Comparison of ENCODE assay signal across 7 cellular contexts in the genomic region with DNA sequence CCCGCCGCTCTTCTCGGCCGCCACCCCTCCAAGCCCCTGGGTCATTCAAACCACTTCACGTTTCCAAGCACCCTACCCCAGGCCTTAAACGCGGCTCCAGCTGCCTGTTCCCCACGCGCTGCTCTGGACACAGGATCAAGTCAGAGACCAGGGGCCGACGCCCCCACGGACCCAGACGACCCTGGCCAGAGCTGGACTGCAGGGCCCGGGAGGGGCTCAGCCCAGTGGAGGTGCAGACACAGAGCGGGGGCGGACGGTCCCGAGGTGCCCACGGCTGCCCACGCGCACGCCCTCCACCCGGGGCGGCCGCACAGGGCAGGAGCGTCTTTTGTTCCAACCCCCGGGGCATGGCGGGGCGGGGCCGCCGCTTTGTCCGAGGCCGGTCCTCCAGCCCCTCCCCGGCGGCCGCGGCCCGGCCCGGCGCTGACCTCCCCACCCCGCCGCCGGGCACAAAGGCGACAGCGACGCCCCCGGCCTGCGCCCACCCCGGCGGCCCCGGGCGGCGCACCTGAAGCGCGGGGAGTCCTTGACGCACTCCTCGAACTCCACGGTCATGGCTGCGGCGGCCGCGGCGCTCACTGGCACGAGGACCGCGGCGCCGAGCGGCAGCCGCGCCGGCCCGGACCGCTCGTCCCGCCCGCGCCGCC. TPM values are rescaled to one million over a fixed set of nuclear protein-coding genes. Genes with fewer than 3 reads are reported as not detected.
DNase-seq lines count a peak whose midpoint lies in the region; ATAC-seq and TF ChIP-seq lines count a peak whose summit lies in the region.

No MANE protein-coding gene starts in this region.

- no peaks in the 10 kb centered on the region for H3K27me3 Mint-ChIP-seq in T-helper 17 cell

- ATAC-seq in GM18505 (IDR thresholded peaks at IDR 0.05; ENCODE audit: unreplicated experiment) (peak; percentile 2), HG02610 (IDR thresholded peaks at IDR 0.05; ENCODE audit: unreplicated experiment) (peak; percentile 6), T-helper 17 cell (no peak), GM19023 (IDR thresholded peaks at IDR 0.05; ENCODE audit: unreplicated experiment) (no peak)

- H3K27ac Mint-ChIP-seq in T-helper 17 cell = peak overlapping the region; percentile 16

- no peak for DNase-seq in T-helper 17 cell
- DNase-seq in fibroblast of pulmonary artery (ENCODE audit: low read depth) = no peak
- peak in 2 of 5 donors; percentile 68 to 72 for DNase-seq in ovary
- no peak for DNase-seq in SHP77 treated with DMSO at 0.1 percent for 48 hours (lab: John Stamatoyannopoulos, UW)

- TF ChIP-seq EP300 in ovary (IDR thresholded peaks at IDR 0.05) = no peak

- peak overlapping the region; percentile 67 to 91 for H3K27ac ChIP-seq in ovary

- H3K4me3 Mint-ChIP-seq in T-helper 17 cell = peak overlapping the region; percentile 90

- TF ChIP-seq CTCF in fibroblast of pulmonary artery (IDR thresholded peaks at IDR 0.05; ENCODE audit: low read length, missing control alignments) (no peak), ovary (IDR thresholded peaks at IDR 0.05) (no peak)

- 1 to 3% (median 2%) methylated on average over 33 to 79 of the region's 79 CpGs for WGBS in ovary, 3 donors

- H3K36me3 Mint-ChIP-seq in T-helper 17 cell (ENCODE audit: low read depth) = no peaks in the 10 kb centered on the region

- TF ChIP-seq POLR2A in GM18505 (IDR thresholded peaks at IDR 0.05; ENCODE audit: borderline replicate concordance, extremely low read depth, insufficient read depth, insufficient read length) (no peak), ovary (IDR thresholded peaks at IDR 0.05) (no peak)

- H3K36me3 ChIP-seq in ovary = no peaks in the 10 kb centered on the region

- peaks cover 32% of the 10 kb centered on the region for H3K4me1 ChIP-seq in ovary (ENCODE audit: insufficient read depth)

- peaks cover 17% of the 10 kb centered on the region for H3K4me1 Mint-ChIP-seq in T-helper 17 cell

- intact Hi-C loops in ovary (cut with DNase I) = no loop called here

- no peaks in the 10 kb centered on the region for H3K27me3 ChIP-seq in ovary

- peak overlapping the region; percentile 72 for H3K4me3 ChIP-seq in fibroblast of pulmonary artery (replicated peaks; ENCODE audit: low read depth, low read length)
- peak overlapping the region; percentile 68 for H3K4me3 ChIP-seq in ovary

- no peaks in the 10 kb centered on the region for H3K9me3 ChIP-seq in T-helper 17 cell (ENCODE audit: control insufficient read depth, low read length, poor library complexity, severe bottlenecking)
- H3K9me3 ChIP-seq in ovary = no peaks in the 10 kb centered on the region

RNA-seq across cellular contexts. Expression of a gene that starts 0.3 kb away (rescaled TPM):
- 10 to 100 TPM; 63.5 to 66.2 TPM for total RNA-seq in T-helper 17 cell
- 10 to 100 TPM; 23.1 to 62.4 (median 46.4) TPM for total RNA-seq in ovary
- 10 to 100 TPM in 1 of 2 donors, 1 to 10 TPM in 1; 3.5 to 33.4 TPM for polyA plus RNA-seq in ovary

RNA-seq across cellular contexts. Expression of a gene that starts 1.0 kb away (rescaled TPM):
- total RNA-seq in T-helper 17 cell = 10 to 100 TPM; 10.6 to 14.9 TPM
- total RNA-seq in ovary = 10 to 100 TPM; 12.5 to 27.6 (median 21.7) TPM
- 10 to 100 TPM in 1 of 2 donors, under 1 TPM in 1; 0.18 to 14.7 TPM for polyA plus RNA-seq in ovary

RNA-seq across cellular contexts. Expression of a gene that starts 17.1 kb away (rescaled TPM):
- 100 to 1,000 TPM; 130 to 132 TPM for total RNA-seq in T-helper 17 cell
- total RNA-seq in ovary = 100 to 1,000 TPM; 102 to 135 (median 109) TPM
- polyA plus RNA-seq in ovary = 100 to 1,000 TPM in 1 of 2 donors, 10 to 100 TPM in 1; 72.6 to 119 TPM

RNA-seq across cellular contexts. Expression of a gene that starts 17.2 kb away (rescaled TPM):
- total RNA-seq in T-helper 17 cell (10 to 100 TPM; 14.3 to 15.7 TPM), ovary (10 to 100 TPM; 13.8 to 21.0 (median 14.8) TPM)
- polyA plus RNA-seq in ovary = 10 to 100 TPM in 1 of 2 donors, 1 to 10 TPM in 1; 2.4 to 18.3 TPM

RNA-seq across cellular contexts. Expression of a gene that starts 23.7 kb away (rescaled TPM):
- total RNA-seq in T-helper 17 cell (under 1 TPM; 0.72 to 0.96 TPM), ovary (under 1 TPM in 6 of 7 donors, not detected in 1; 0.07 to 0.40 (median 0.23) TPM)
- polyA plus RNA-seq in ovary = under 1 TPM in 1 of 2 donors, not detected in 1; 0.24 TPM

Comparison
In these comparisons a context has a peak if more than half of its experiments do, and no peak if none do; other contexts are left out.
1. ATAC-seq: peak in GM18505 (single experiment) and HG02610 (single experiment); none in T-helper 17 cell (single experiment) and GM19023 (single experiment).